Comparison of ENCODE assay signal across 8 cellular contexts in genomic region chr1:154955039-154955717, GRCh38. TPM values are rescaled to one million over a fixed set of nuclear protein-coding genes. Genes with fewer than 3 reads are reported as not detected.
DNase-seq lines count a peak whose midpoint lies in the region; ATAC-seq and TF ChIP-seq lines count a peak whose summit lies in the region.

No MANE protein-coding gene starts in this region.

- peak overlapping the region; percentile 91 for H3K4me3 Mint-ChIP-seq in activated CD8-positive, alpha-beta T cell treated with anti-CD3 and anti-CD28 coated beads for 36 hours

- H3K9ac ChIP-seq in ES-I3 (ENCODE audit: low read depth, low read length), result peak overlapping the region; percentile 64

- peak; percentile 42 for ATAC-seq in HG02623 (IDR thresholded peaks at IDR 0.05; ENCODE audit: unreplicated experiment)
- ATAC-seq in activated CD8-positive, alpha-beta T cell treated with anti-CD3 and anti-CD28 coated beads for 36 hours, result peak; percentile 85
- ATAC-seq in mucosa of descending colon, result peak; percentile 80

- no peaks in the 10 kb centered on the region for H3K9me3 Mint-ChIP-seq in activated CD8-positive, alpha-beta T cell treated with anti-CD3 and anti-CD28 coated beads for 36 hours

- H3K27me3 Mint-ChIP-seq in activated CD8-positive, alpha-beta T cell treated with anti-CD3 and anti-CD28 coated beads for 36 hours, result no peaks in the 10 kb centered on the region

- H3K27ac Mint-ChIP-seq in activated CD8-positive, alpha-beta T cell treated with anti-CD3 and anti-CD28 coated beads for 36 hours, result peak overlapping the region; percentile 97

- peak overlapping the region; percentile 99 for H3K27ac ChIP-seq in effector memory CD4-positive, alpha-beta T cell (ENCODE audit: insufficient read depth, low read length, poor library complexity, severe bottlenecking)

- no peaks in the 10 kb centered on the region for H3K9me3 ChIP-seq in ES-I3 (ENCODE audit: control insufficient read depth, insufficient read depth, low read length)
- no peaks in the 10 kb centered on the region for H3K9me3 ChIP-seq in effector memory CD4-positive, alpha-beta T cell (ENCODE audit: control insufficient read depth, low read length)
- H3K9me3 ChIP-seq in mucosa of descending colon, result no peaks in the 10 kb centered on the region

- H3K4me1 ChIP-seq in ES-I3 (ENCODE audit: insufficient read depth, low read length) (peaks cover 12% of the 10 kb centered on the region), mucosa of descending colon (ENCODE audit: low read depth) (peaks cover 39% of the 10 kb centered on the region)
- peaks cover 60% of the 10 kb centered on the region for H3K4me1 ChIP-seq in effector memory CD4-positive, alpha-beta T cell (ENCODE audit: control insufficient read depth, insufficient read depth, low read length, poor library complexity, severe bottlenecking)

- intact Hi-C loops in activated CD8-positive, alpha-beta T cell treated with anti-CD3 and anti-CD28 coated beads for 36 hours (cut with micrococcal nuclease), result no loop called here
- intact Hi-C loops in mucosa of descending colon (cut with DNase I, micrococcal nuclease), result no loop called here

- H3K36me3 Mint-ChIP-seq in activated CD8-positive, alpha-beta T cell treated with anti-CD3 and anti-CD28 coated beads for 36 hours (ENCODE audit: low read depth), result peaks cover 13% of the 10 kb centered on the region

- no peaks in the 10 kb centered on the region for H3K36me3 ChIP-seq in ES-I3 (ENCODE audit: insufficient read depth, low read length)
- peaks cover 28% of the 10 kb centered on the region for H3K36me3 ChIP-seq in effector memory CD4-positive, alpha-beta T cell (ENCODE audit: control insufficient read depth, insufficient read depth, low read length)
- no peaks in the 10 kb centered on the region for H3K36me3 ChIP-seq in mucosa of descending colon (ENCODE audit: low read depth)

- POLR2A ChIA-PET in activated CD8-positive, alpha-beta T cell treated with anti-CD3 and anti-CD28 coated beads for 36 hours (lab: Charles Lee), result interaction anchor here (0.9 to 3.3 kb wide), 10 partner anchors 9 to 365 kb away, joined by 3 to 11 read pairs (median 5); partner anchors contain the start of genes FLAD1, PMVK and ZBTB7B

- H3K4me3 ChIP-seq in effector memory CD4-positive, alpha-beta T cell (ENCODE audit: insufficient read depth, low read depth, low read length, poor library complexity, severe bottlenecking), result peak overlapping the region; percentile 60
- peak overlapping the region; percentile 22 for H3K4me3 ChIP-seq in mucosa of descending colon

- CTCF ChIA-PET in activated CD8-positive, alpha-beta T cell treated with anti-CD3 and anti-CD28 coated beads for 36 hours (lab: Charles Lee), result interaction anchor here (0.7 to 6.7 kb wide), 15 partner anchors 15 to 285 kb away, joined by 3 to 49 read pairs (median 4); partner anchors contain the start of genes ADAM15, KRTCAP2, LENEP and PMVK

- H3K27me3 ChIP-seq in effector memory CD4-positive, alpha-beta T cell (replicated peaks; ENCODE audit: control insufficient read depth, insufficient read depth, low read length, poor library complexity, severe bottlenecking), result no peaks in the 10 kb centered on the region

- H3K4me1 Mint-ChIP-seq in activated CD8-positive, alpha-beta T cell treated with anti-CD3 and anti-CD28 coated beads for 36 hours (ENCODE audit: low read depth), result peaks cover 70% of the 10 kb centered on the region

- TF ChIP-seq CTCF in activated CD8-positive, alpha-beta T cell treated with anti-CD3 and anti-CD28 coated beads for 36 hours (IDR thresholded peaks at IDR 0.05), result no peak
- no peak for TF ChIP-seq CTCF in mucosa of descending colon (IDR thresholded peaks at IDR 0.05)

- DNase-seq in NCI-H345 (lab: John Stamatoyannopoulos, UW), result peak; percentile 74
- DNase-seq in activated CD8-positive, alpha-beta T cell treated with anti-CD3 and anti-CD28 coated beads for 36 hours, result peak; percentile 94
- peak; percentile 96 to 97 (median 96) for DNase-seq in effector memory CD4-positive, alpha-beta T cell
- peak; percentile 59 to 85 (median 71) for DNase-seq in mucosa of descending colon
- DNase-seq in stimulated activated CD8-positive, alpha-beta memory T cell treated with anti-CD3 and anti-CD28 coated beads, Interleukin-4, amount 100 ng/mL, for 4 hours (ENCODE audit: low read depth in 2 of 2, low spot score in 1 of 2), result peak; percentile 48 to 49
- no peak for DNase-seq in globus pallidus (ENCODE audit: low spot score)

RNA-seq across cellular contexts. Expression of gene PBXIP1, which starts 0.7 kb away (rescaled TPM):
- 10 to 100 TPM; 17.7 to 19.4 TPM for total RNA-seq in activated CD8-positive, alpha-beta T cell treated with anti-CD3 and anti-CD28 coated beads for 36 hours
- total RNA-seq in mucosa of descending colon, result 100 to 1,000 TPM in 1 of 3 donors, 10 to 100 TPM in 2; 35.6 to 146 (median 49.4) TPM

RNA-seq across cellular contexts. Expression of gene PYGO2, which starts 6.4 kb away (rescaled TPM):
- 10 to 100 TPM; 21.2 to 21.8 TPM for total RNA-seq in activated CD8-positive, alpha-beta T cell treated with anti-CD3 and anti-CD28 coated beads for 36 hours
- total RNA-seq in mucosa of descending colon, result 10 to 100 TPM; 22.8 to 34.3 (median 25.8) TPM

RNA-seq across cellular contexts. Expression of gene SHC1, which starts 15.4 kb away (rescaled TPM):
- total RNA-seq in activated CD8-positive, alpha-beta T cell treated with anti-CD3 and anti-CD28 coated beads for 36 hours, result 10 to 100 TPM; 32.3 to 34.2 TPM
- 100 to 1,000 TPM in 2 of 3 donors, 10 to 100 TPM in 1; 92.7 to 130 (median 122) TPM for total RNA-seq in mucosa of descending colon

RNA-seq across cellular contexts. Expression of gene PMVK, which starts 18.7 kb away (rescaled TPM):
- total RNA-seq in activated CD8-positive, alpha-beta T cell treated with anti-CD3 and anti-CD28 coated beads for 36 hours, result 10 to 100 TPM; 32.3 to 33.2 TPM
- total RNA-seq in mucosa of descending colon, result 10 to 100 TPM; 28.4 to 37.6 (median 35.8) TPM

RNA-seq across cellular contexts. Expression of gene CKS1B, which starts 19.3 kb away (rescaled TPM):
- 100 to 1,000 TPM; 172 to 173 TPM for total RNA-seq in activated CD8-positive, alpha-beta T cell treated with anti-CD3 and anti-CD28 coated beads for 36 hours
- 10 to 100 TPM; 26.8 to 52.4 (median 29.3) TPM for total RNA-seq in mucosa of descending colon
